1 cellular context compared by ENCODE assay signal in genomic region chr2:9288233-9288632, GRCh38.
TF ChIP-seq lines count a peak whose summit lies in the region.

No MANE protein-coding gene starts in this region.

TF ChIP-seq in endothelial cell of umbilical vein, 7 proteins besides CTCF, POLR2A, EP300 and RAD21 (continued from another document):
- no peak for TF ChIP-seq EZH2 (IDR thresholded peaks at IDR 0.05; ENCODE audit: borderline replicate concordance, low read depth, low read length, severe bottlenecking)
- no peak for TF ChIP-seq MYC (IDR thresholded peaks at IDR 0.05; ENCODE audit: low read depth, low read length)
- TF ChIP-seq POLR2AphosphoS5 (IDR thresholded peaks at IDR 0.05; ENCODE audit: insufficient read depth, low read depth, low read length), result peak; percentile 12
